Comparison of ENCODE assay signal across 8 cellular contexts in the genomic region with DNA sequence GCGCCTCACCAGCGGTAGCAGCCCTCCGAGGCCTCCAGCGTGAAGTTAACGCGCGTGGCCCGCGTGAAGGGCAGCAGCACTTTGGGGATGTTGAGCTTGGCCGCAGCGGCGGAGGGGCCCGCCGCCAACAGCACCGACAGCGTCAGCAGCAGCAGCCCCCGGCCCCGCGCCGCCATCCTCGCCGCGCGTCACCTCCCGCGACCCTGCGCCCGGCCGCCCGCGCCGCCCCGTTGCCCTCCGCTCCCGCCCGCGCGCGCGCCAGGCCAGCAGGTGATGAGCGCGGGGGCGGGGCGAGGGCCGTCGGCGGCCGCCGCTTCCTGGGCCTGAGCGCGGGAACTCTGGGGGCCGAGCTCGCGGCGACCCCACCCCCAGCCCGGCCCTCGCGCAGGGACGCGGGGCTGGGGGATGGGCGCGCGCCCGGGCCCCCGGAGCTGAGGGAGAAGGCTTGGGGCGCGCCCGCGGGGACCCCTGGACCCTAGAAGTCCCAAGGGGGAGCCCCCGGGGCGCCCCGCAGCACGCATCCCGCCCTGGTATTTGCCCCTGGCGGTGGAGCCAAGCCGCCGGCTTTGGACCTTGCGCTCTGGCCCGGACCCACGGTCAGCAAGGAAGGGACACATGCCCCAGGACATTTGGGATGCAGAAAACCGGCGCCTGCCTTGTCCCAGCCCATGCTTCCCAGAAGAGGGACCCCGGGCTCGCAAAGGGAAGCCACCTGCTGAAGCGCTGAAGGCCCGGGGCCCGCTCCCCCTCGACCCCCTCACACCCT. TPM values are rescaled to one million over a fixed set of nuclear protein-coding genes. Genes with fewer than 3 reads are reported as not detected.
A peak's percentile ranks its signal among the peaks of the same experiment; 100 is the strongest.
DNase-seq lines count a peak whose midpoint lies in the region; ATAC-seq and TF ChIP-seq lines count a peak whose summit lies in the region.

A gene (minus strand): TSS at position 272 of the 766 bp plus-strand sequence. CDS start 96 bp downstream, at position 176.

- no peaks in the 10 kb centered on the region for H3K9me3 ChIP-seq in PC-9 (ENCODE audit: insufficient read depth, low read depth)

- peak within 1 kb of the TSS; percentile 90 for H3K4me3 ChIP-seq in PC-9

- DNase-seq in COLO668 (lab: John Stamatoyannopoulos, UW; ENCODE audit: unreplicated experiment) (peak; percentile 88), PC-9 (peak in 1 of 2 experiments; percentile 61), iPS-NIHi7 (ENCODE audit: extremely low spot score) (peak; percentile 90), OCI-M1 (lab: John Stamatoyannopoulos, UW) (no peak)
- peak; percentile 25 for DNase-seq in stimulated activated CD4-positive, alpha-beta T cell treated with anti-CD3 and anti-CD28 coated beads, Interleukin-2, amount 100 ng/mL, for 4 hours (ENCODE audit: low read depth)

- POLR2A ChIA-PET in PC-9 (lab: Charles Lee; ENCODE audit: unreplicated experiment), result interaction anchor here (0.6 to 0.9 kb wide), 4 partner anchors 32 to 788 kb away, joined by 3 to 16 read pairs (median 4); no protein-coding TSS in a partner anchor

- no peaks in the 10 kb centered on the region for H3K9me3 Mint-ChIP-seq in activated naive CD4-positive, alpha-beta T cell treated with anti-CD3 and anti-CD28 coated beads, Interleukin-2, amount 50 U/mL, for 24 hours

- ATAC-seq in GM19351 (IDR thresholded peaks at IDR 0.05; ENCODE audit: unreplicated experiment) (peak; percentile 60), HG03460 (IDR thresholded peaks at IDR 0.05; ENCODE audit: unreplicated experiment) (peak; percentile 53)

- peak within 1 kb of the TSS; percentile 98 for H3K4me2 ChIP-seq in PC-9

- H3K4me1 ChIP-seq in PC-9 (replicated peaks; ENCODE audit: insufficient read depth), result peaks cover 50% of the 10 kb centered on the region

- H3K27ac ChIP-seq in PC-9, result peak within 1 kb of the TSS; percentile 54

- intact Hi-C loops in PC-9 (cut with micrococcal nuclease; ENCODE audit: unreplicated experiment), result loop anchor here (2.0 kb wide), 1 partner anchor 33 kb away; no protein-coding TSS in a partner anchor

- BruUV-seq in PC-9 (replicated peaks; lab: Mats Ljungman, UMichigan), result no TSS peak

- no peaks in the 10 kb centered on the region for H3K27me3 ChIP-seq in PC-9 (ENCODE audit: insufficient read depth, low read depth)

- peaks cover 69% of the 10 kb centered on the region for H3K4me1 Mint-ChIP-seq in activated naive CD4-positive, alpha-beta T cell treated with anti-CD3 and anti-CD28 coated beads, Interleukin-2, amount 50 U/mL, for 24 hours

- peak within 1 kb of the TSS; percentile 91 for H3K4me3 Mint-ChIP-seq in activated naive CD4-positive, alpha-beta T cell treated with anti-CD3 and anti-CD28 coated beads, Interleukin-2, amount 50 U/mL, for 24 hours

- H3F3A ChIP-seq in PC-9 (ENCODE audit: insufficient read depth, low read depth), result peaks cover 30% of the 10 kb centered on the region; the same call in 1 of the 2 replicates

- peaks cover 45% of the 10 kb centered on the region for H3K79me2 ChIP-seq in PC-9 (ENCODE audit: low read depth)

- CTCF ChIA-PET in PC-9 (lab: Charles Lee), result no interaction called here

- H2AFZ ChIP-seq in PC-9, result peak within 1 kb of the TSS; percentile 83

- no peaks in the 10 kb centered on the region for H3K27me3 Mint-ChIP-seq in activated naive CD4-positive, alpha-beta T cell treated with anti-CD3 and anti-CD28 coated beads, Interleukin-2, amount 50 U/mL, for 24 hours

- no peaks in the 10 kb centered on the region for H3K9me2 ChIP-seq in PC-9 (ENCODE audit: insufficient read depth)

- H3K36me3 Mint-ChIP-seq in activated naive CD4-positive, alpha-beta T cell treated with anti-CD3 and anti-CD28 coated beads, Interleukin-2, amount 50 U/mL, for 24 hours, result peaks cover 2% of the 10 kb centered on the region

- H3K27ac Mint-ChIP-seq in activated naive CD4-positive, alpha-beta T cell treated with anti-CD3 and anti-CD28 coated beads, Interleukin-2, amount 50 U/mL, for 24 hours, result peak within 1 kb of the TSS; percentile 98

- H4K20me1 ChIP-seq in PC-9 (ENCODE audit: insufficient read depth), result peaks cover 12% of the 10 kb centered on the region

- no peaks in the 10 kb centered on the region for H3K36me3 ChIP-seq in PC-9 (ENCODE audit: low read depth)

- TF ChIP-seq CTCF in PC-9 (conservative IDR thresholded peaks at IDR 0.05), result no peak

RNA-seq across cellular contexts. Expression of the gene that starts here (rescaled TPM):
- total RNA-seq in PC-9 (2021), result 72.7 and 84.0 TPM in 2 replicates
